In the genomic region with DNA sequence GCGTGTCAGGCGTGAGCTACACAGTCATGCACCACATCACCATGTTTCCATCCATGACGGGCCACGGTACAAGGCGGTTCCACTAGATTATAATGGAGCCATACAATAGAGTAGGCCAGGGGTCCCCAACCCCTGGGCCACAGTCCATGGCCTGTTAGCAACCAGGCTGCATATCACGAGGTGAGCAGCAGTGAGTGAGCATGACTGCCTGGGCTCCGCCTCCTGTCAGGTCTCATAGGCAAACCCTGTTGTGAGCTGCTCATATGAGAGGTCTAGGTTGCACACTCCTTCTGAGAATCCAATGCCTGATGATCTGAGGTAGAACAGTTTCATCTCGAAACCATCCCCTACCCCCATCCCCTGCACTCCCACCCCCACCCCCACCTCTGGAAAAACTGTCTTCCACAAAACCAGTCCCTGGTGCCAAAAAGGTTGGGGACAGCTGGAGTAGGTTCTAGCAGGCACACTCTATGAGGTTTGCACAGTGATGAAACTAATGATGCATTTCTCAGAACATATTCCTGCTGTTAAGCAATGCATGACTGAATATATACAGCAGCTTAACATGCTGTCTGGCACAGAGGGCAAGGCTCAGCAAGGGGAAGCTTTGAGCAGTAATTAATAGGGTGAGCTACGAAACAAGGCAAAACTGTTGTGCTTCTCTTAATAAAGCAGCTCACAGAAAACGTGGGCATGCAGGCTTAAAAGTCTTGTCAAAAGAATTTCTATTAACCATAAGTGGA, we compare ENCODE assay signal across 18 cellular contexts.
DNase-seq lines count a peak whose midpoint lies in the region; ATAC-seq and TF ChIP-seq lines count a peak whose summit lies in the region.
"Had no signal": no experiment of that assay in that cellular context is flagged by ENCODE, and none has a peak within 500 bp of the region (broad histone marks: within the 10 kb centered on the region; RNA-seq: fewer than 3 reads in every experiment).

No MANE protein-coding gene starts in this region.

- DNase-seq in GM23248 (peak; percentile 21), SJCRH30 (peak in 1 of 2 experiments; percentile 9), kidney epithelial cell (ENCODE audit: low read depth) (peak; percentile 25), retina (peak; percentile 13), posterior vena cava (ENCODE audit: low spot score) (no peak)
- DNase-seq: activated CD4-positive, alpha-beta T cell treated with anti-CD3 and anti-CD28 coated beads, Interleukin-2, amount 50 U/mL, for 4 hours; activated CD8-positive, alpha-beta memory T cell treated with anti-CD3 and anti-CD28 coated beads, Interleukin-2, amount 50 U/mL, for 48 hours; COR-L47; NCI-H1417; NCI-H69; SIG-M5; T-helper 17 cell; testis had no signal

- H4K20me1 ChIP-seq in GM23248 (ENCODE audit: insufficient read depth) = no peaks in the 10 kb centered on the region

- H3K9ac ChIP-seq in GM23248 = no peak overlapping the region

- H3K9me3 ChIP-seq in GM23248 (ENCODE audit: low read depth) = no peaks in the 10 kb centered on the region
- H3K9me3 ChIP-seq in SJCRH30 (replicated peaks) = no peaks in the 10 kb centered on the region
- H3K9me3 ChIP-seq: adrenal gland, testis had no signal

- ATAC-seq in HG03354 (IDR thresholded peaks at IDR 0.05; ENCODE audit: poor library complexity, severe bottlenecking, unreplicated experiment) (no peak), GM21367 (IDR thresholded peaks at IDR 0.05; ENCODE audit: unreplicated experiment) (no peak)
- ATAC-seq: HCT116, sciatic nerve, T-helper 17 cell had no signal

- no peak overlapping the region for H2AFZ ChIP-seq in GM23248

- in situ Hi-C loops in GM23248 (cut with MboI) = no loop called here

- 0 out of 2 replicates have a peak, but pooled peaks cover 4% of the 10 kb centered on the region for H3K36me3 ChIP-seq in GM23248 (ENCODE audit: low read depth)
- no peaks in the 10 kb centered on the region for H3K36me3 ChIP-seq in SJCRH30
- H3K36me3 ChIP-seq in kidney epithelial cell (ENCODE audit: control insufficient read depth, insufficient read depth, low read length) = peaks cover 2% of the 10 kb centered on the region
- H3K36me3 ChIP-seq: adrenal gland had no signal

- peaks cover 12% of the 10 kb centered on the region for H3F3A ChIP-seq in GM23248 (ENCODE audit: insufficient read depth)

- no peak overlapping the region for H3K4me2 ChIP-seq in GM23248 (ENCODE audit: unreplicated experiment)

- H3K27me3 ChIP-seq in GM23248 (replicated peaks; ENCODE audit: insufficient read depth) (no peaks in the 10 kb centered on the region), SJCRH30 (no peaks in the 10 kb centered on the region), kidney epithelial cell (ENCODE audit: control insufficient read depth, insufficient read depth, low read length) (no peaks in the 10 kb centered on the region)
- H3K27me3 ChIP-seq: adrenal gland, testis had no signal

- intact Hi-C loops in posterior vena cava (cut with DNase I) = no loop called here

- H3K4me3 ChIP-seq in GM23248 = no peak overlapping the region
- no peak overlapping the region for H3K4me3 ChIP-seq in SJCRH30
- H3K4me3 ChIP-seq in kidney epithelial cell (ENCODE audit: low read depth, low read length) = no peak overlapping the region
- H3K4me3 ChIP-seq: adrenal gland, testis had no signal

- TF ChIP-seq CTCF in kidney epithelial cell (IDR thresholded peaks at IDR 0.05; ENCODE audit: insufficient read depth, low read length, poor library complexity, severe bottlenecking) = no peak

- peaks cover 6% of the 10 kb centered on the region; the same call in 1 of the 2 replicates for H3K79me2 ChIP-seq in GM23248 (ENCODE audit: insufficient read depth)

- H3K4me1 ChIP-seq in GM23248 (ENCODE audit: insufficient read depth) = no peaks in the 10 kb centered on the region; the same call in 1 of the 2 replicates
- H3K4me1 ChIP-seq in SJCRH30 = peaks cover 31% of the 10 kb centered on the region
- H3K4me1 ChIP-seq: testis had no signal

- no peaks in the 10 kb centered on the region for H3K9me2 ChIP-seq in GM23248 (ENCODE audit: insufficient read depth)

- H3K27ac ChIP-seq in GM23248 (no peak overlapping the region), SJCRH30 (peak overlapping the region; percentile 59)
- H3K27ac ChIP-seq: adrenal gland, testis had no signal

- WGBS in GM23248 (ENCODE audit: low coverage in 1 of 2, low lambda C conversion rate in 2 of 2, missing lambda C conversion rate in 2 of 2), 2 experiments = 87 to 88% methylated on average over 9 to 10 of the region's 10 CpGs
